In genomic region chr2:215695876-215696275, GRCh38 we compare ENCODE assay signal across 19 cellular contexts.
"Had no signal": no experiment of that assay in that cellular context is flagged by ENCODE, and none has a peak within 500 bp of the region (broad histone marks: within the 10 kb centered on the region; RNA-seq: fewer than 3 reads in every experiment).

No MANE protein-coding gene starts in this region.

- H3K4me3 ChIP-seq: body of pancreas, gastrocnemius medialis, heart left ventricle, sigmoid colon, thyroid gland, uterus had no signal

- ATAC-seq: activated CD8-positive, alpha-beta T cell treated with anti-CD3 and anti-CD28 coated beads, Interleukin-2, amount 10 ng/mL, durations not matched to agents 7 days and 5 days; activated naive CD4-positive, alpha-beta T cell treated with anti-CD3 and anti-CD28 coated beads, Interleukin-2, amount 50 U/mL, for 72 hours; activated T-cell treated with anti-CD3 and anti-CD28 coated beads, Interleukin-2, amount 50 U/mL, for 72 hours; body of pancreas; gastrocnemius medialis; heart left ventricle; stimulated activated memory B cell treated with anti-CD40 and anti-IgM and Interleukin-4, amounts not matched to agents 10 μg/mL and 1 μg/mL and 100 μg/mL, for 72 hours had no signal

- H3K27me3 ChIP-seq: body of pancreas, gastrocnemius medialis, heart left ventricle, sigmoid colon, thyroid gland, uterus had no signal

- FAIRE-seq: islet of Langerhans had no signal

- H3K4me3 Mint-ChIP-seq: activated CD4-positive, alpha-beta T cell treated with anti-CD3 and anti-CD28 coated beads, Interleukin-2, amount 10 ng/mL, durations not matched to agents 24 days and 14 days; activated CD8-positive, alpha-beta T cell treated with anti-CD3 and anti-CD28 coated beads, Interleukin-2, amount 10 ng/mL, durations not matched to agents 7 days and 5 days; activated T-cell treated with anti-CD3 and anti-CD28 coated beads, Interleukin-2, amount 50 U/mL, for 72 hours; stimulated activated memory B cell treated with anti-CD40 and anti-IgM and Interleukin-4, amounts not matched to agents 10 μg/mL and 1 μg/mL and 100 μg/mL, for 72 hours; T-helper 2 cell treated with Interferon-gamma antibody and Interleukin-4, amounts not matched to agents 5 μg/mL and 100 μg/mL, for 36 hours had no signal

- DNase-seq: activated CD4-positive, alpha-beta T cell treated with anti-CD3 and anti-CD28 coated beads, Interleukin-2, amount 10 ng/mL, durations not matched to agents 24 days and 14 days; activated CD4-positive, CD25-positive, alpha-beta regulatory T cell; activated CD8-positive, alpha-beta memory T cell treated with anti-CD3 and anti-CD28 coated beads, Interleukin-2, amount 50 U/mL, for 4 hours; activated CD8-positive, alpha-beta T cell treated with anti-CD3 and anti-CD28 coated beads, Interleukin-2, amount 10 ng/mL, durations not matched to agents 7 days and 5 days; activated gamma-delta T cell; activated T-cell treated with anti-CD3 and anti-CD28 coated beads, Interleukin-2, amount 50 U/mL, for 72 hours; amniotic stem cell; body of pancreas; central memory CD4-positive, alpha-beta T cell; effector CD8-positive, alpha-beta T cell; gastrocnemius medialis; heart left ventricle; sigmoid colon; thyroid gland; uterus had no signal

- H3K27ac Mint-ChIP-seq: activated CD4-positive, alpha-beta T cell treated with anti-CD3 and anti-CD28 coated beads, Interleukin-2, amount 10 ng/mL, durations not matched to agents 24 days and 14 days; activated CD8-positive, alpha-beta T cell treated with anti-CD3 and anti-CD28 coated beads, Interleukin-2, amount 10 ng/mL, durations not matched to agents 7 days and 5 days; activated naive CD4-positive, alpha-beta T cell treated with anti-CD3 and anti-CD28 coated beads, Interleukin-2, amount 50 U/mL, for 72 hours; activated T-cell treated with anti-CD3 and anti-CD28 coated beads, Interleukin-2, amount 50 U/mL, for 72 hours; stimulated activated memory B cell treated with anti-CD40 and anti-IgM and Interleukin-4, amounts not matched to agents 10 μg/mL and 1 μg/mL and 100 μg/mL, for 72 hours; T-helper 2 cell treated with Interferon-gamma antibody and Interleukin-4, amounts not matched to agents 5 μg/mL and 100 μg/mL, for 36 hours had no signal

- H3K4me1 ChIP-seq: body of pancreas, gastrocnemius medialis had no signal

- H3K36me3 Mint-ChIP-seq: stimulated activated memory B cell treated with anti-CD40 and anti-IgM and Interleukin-4, amounts not matched to agents 10 μg/mL and 1 μg/mL and 100 μg/mL, for 72 hours had no signal

- H3K9me3 ChIP-seq: body of pancreas, gastrocnemius medialis, sigmoid colon, thyroid gland, uterus had no signal

- H3K27ac ChIP-seq: body of pancreas, gastrocnemius medialis, heart left ventricle, thyroid gland, uterus had no signal

- H3K36me3 ChIP-seq: gastrocnemius medialis, heart left ventricle, sigmoid colon, thyroid gland, uterus had no signal

- H3K9me3 Mint-ChIP-seq: T-helper 2 cell treated with Interferon-gamma antibody and Interleukin-4, amounts not matched to agents 5 μg/mL and 100 μg/mL, for 36 hours had no signal

- H3K4me1 Mint-ChIP-seq: activated CD4-positive, alpha-beta T cell treated with anti-CD3 and anti-CD28 coated beads, Interleukin-2, amount 10 ng/mL, durations not matched to agents 24 days and 14 days had no signal
